ENCODE assay signal across 8 cellular contexts in genomic region chr3:81760924-81761903, GRCh38. TPM values are rescaled to one million over a fixed set of nuclear protein-coding genes. Genes with fewer than 3 reads are reported as not detected.
DNase-seq lines count a peak whose midpoint lies in the region; TF ChIP-seq lines count a peak whose summit lies in the region.

Gene GBE1 (minus strand): TSS chr3:81761645. CDS start chr3:81761517, 128 bp downstream.

- peaks cover 6% of the 10 kb centered on the region for H3K36me3 Mint-ChIP-seq in neural crest cell (ENCODE audit: low read depth)

- H3K4me1 Mint-ChIP-seq in neural crest cell, result peaks cover 22% of the 10 kb centered on the region

- H3K4me1 ChIP-seq in stomach smooth muscle (ENCODE audit: control insufficient read depth, insufficient read depth, low read length), result peaks cover 8% of the 10 kb centered on the region

- TF ChIP-seq CTCF in LNCaP clone FGC (IDR thresholded peaks at IDR 0.05; ENCODE audit: control insufficient read depth, extremely low read depth, insufficient read depth) (peak; percentile 54), foreskin fibroblast (IDR thresholded peaks at IDR 0.05; ENCODE audit: low read depth, low read length) (peak; percentile 47), neural crest cell (conservative IDR thresholded peaks at IDR 0.05) (peak; percentile 55)

- no peaks in the 10 kb centered on the region for H3K36me3 ChIP-seq in stomach smooth muscle (ENCODE audit: control insufficient read depth in 2 of 2, insufficient read depth in 2 of 2, low read length in 2 of 2)

- peak within 1 kb of the TSS; percentile 89 to 94 for H3K9ac ChIP-seq in stomach smooth muscle (ENCODE audit: low read length in 2 of 2)

- H3K4me3 Mint-ChIP-seq in neural crest cell, result peak within 1 kb of the TSS; percentile 96

- H3K27me3 Mint-ChIP-seq in neural crest cell (ENCODE audit: low read depth), result no peaks in the 10 kb centered on the region

- H3K4me3 ChIP-seq in LNCaP clone FGC (ENCODE audit: low read depth, low read length) (peak within 1 kb of the TSS; percentile 61), foreskin fibroblast (ENCODE audit: low read depth in 1 of 2, low read length in 2 of 2) (peak within 1 kb of the TSS; percentile 61 to 70), stomach smooth muscle (ENCODE audit: low read length in 2 of 2) (peak within 1 kb of the TSS; percentile 72 to 84)

- peak within 1 kb of the TSS; percentile 96 for H3K27ac ChIP-seq in stomach smooth muscle (ENCODE audit: low read length)

- in situ Hi-C loops in G401 (cut with HindIII; ENCODE audit: low sequenced_read_pairs), result no loop called here

- DNase-seq in G401 (ENCODE audit: low spot score) (peak; percentile 87), H4 (ENCODE audit: low spot score) (peak; percentile 92), LNCaP clone FGC (ENCODE audit: low read depth) (peak; percentile 54), SHP77 treated with DMSO at 0.1 percent for 48 hours (lab: John Stamatoyannopoulos, UW) (peak; percentile 85), activated gamma-delta T cell (lab: John Stamatoyannopoulos, UW) (peak; percentile 73), foreskin fibroblast (peak; percentile 97 to 98), neural crest cell (ENCODE audit: low read depth, low spot score) (peak; percentile 81)

- H3K9me3 ChIP-seq in stomach smooth muscle (ENCODE audit: control insufficient read depth in 2 of 2, low read length in 2 of 2), result no peaks in the 10 kb centered on the region

- no peaks in the 10 kb centered on the region for H3K9me3 Mint-ChIP-seq in neural crest cell

- peak within 1 kb of the TSS; percentile 100 for H3K27ac Mint-ChIP-seq in neural crest cell (ENCODE audit: unreplicated experiment)

- H3K27me3 ChIP-seq in stomach smooth muscle (ENCODE audit: control insufficient read depth in 1 of 2, insufficient read depth in 2 of 2, low read length in 2 of 2), result no peaks in the 10 kb centered on the region

RNA-seq across cellular contexts. Expression of gene GBE1, which starts in this region (rescaled TPM):
- 11.8 and 12.6 TPM in 2 replicates for total RNA-seq in G401 (2014; rRNA removed; shearing (Covaris generic))
- total RNA-seq in H4 (2014; rRNA removed; shearing (Covaris generic)), result 64.9 and 66.4 TPM in 2 replicates
- total RNA-seq in neural crest cell, result 15.7 and 16.8 TPM in 2 replicates

Comparison
In these comparisons a context has a peak if more than half of its experiments do, and no peak if none do; other contexts are left out.
1. Peak in every context shown above with its lines: DNase-seq, H3K4me3 ChIP-seq and H3K27ac ChIP-seq.